1 cellular context compared by ENCODE assay signal in the genomic region with DNA sequence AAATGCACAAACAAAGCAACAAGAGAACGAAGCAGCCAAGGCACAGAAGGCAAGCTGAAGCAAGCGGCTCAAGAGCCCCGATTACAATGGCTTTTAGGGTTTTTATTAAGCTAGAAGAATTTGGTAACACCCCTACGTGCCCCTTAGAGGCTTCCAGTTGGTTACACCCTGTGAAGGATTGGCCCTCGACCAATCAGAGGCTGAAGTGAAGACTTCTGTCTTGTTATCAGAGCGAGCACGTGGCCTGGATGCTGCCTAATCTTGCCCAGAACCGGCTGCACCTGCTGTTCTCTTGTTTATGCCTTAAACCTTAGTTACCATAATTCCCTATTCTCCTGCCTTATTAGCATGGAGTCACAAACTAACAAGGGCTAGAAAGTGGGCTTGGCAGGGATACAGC.
TF ChIP-seq lines count a peak whose summit lies in the region.

No MANE protein-coding gene starts in this region.

TF ChIP-seq in H1, 55 proteins besides CTCF, POLR2A, EP300 and RAD21:
- no peak for TF ChIP-seq TAF1 (IDR thresholded peaks at IDR 0.05; ENCODE audit: low read depth, low read length)
- no peak for TF ChIP-seq CEBPB (IDR thresholded peaks at IDR 0.05; ENCODE audit: low read depth, low read length)
- TF ChIP-seq CHD2 (IDR thresholded peaks at IDR 0.05; ENCODE audit: low read length) = peak; percentile 29; the same call in 1 of the 2 replicates
- peak; percentile 60; the same call in 1 of the 2 replicates for TF ChIP-seq SP1 (IDR thresholded peaks at IDR 0.05; ENCODE audit: low read depth, low read length)
- no peak for TF ChIP-seq NRF1 (IDR thresholded peaks at IDR 0.05; ENCODE audit: low read depth, low read length)
- no peak for TF ChIP-seq CREB1 (IDR thresholded peaks at IDR 0.05)
- TF ChIP-seq BACH1 (IDR thresholded peaks at IDR 0.05; ENCODE audit: low read length) = no peak
- no peak for TF ChIP-seq SP2 (IDR thresholded peaks at IDR 0.05; ENCODE audit: low read length)
- no peak for TF ChIP-seq SIN3A (conservative IDR thresholded peaks at IDR 0.05 in 1 of 2, IDR thresholded peaks at IDR 0.05 in 1 of 2; ENCODE audit: low read depth in 1 of 2, low read length in 2 of 2)
- TF ChIP-seq RFX5 (IDR thresholded peaks at IDR 0.05; ENCODE audit: borderline replicate concordance, low read depth, low read length) = no peak
- TF ChIP-seq SIRT6 (IDR thresholded peaks at IDR 0.05; ENCODE audit: low read length) = no peak
- TF ChIP-seq ZNF274 (IDR thresholded peaks at IDR 0.05; ENCODE audit: borderline replicate concordance, extremely low read depth, low read length) = no peak
TF ChIP-seq in H1: peak in this region for 2.
